In the genomic region with DNA sequence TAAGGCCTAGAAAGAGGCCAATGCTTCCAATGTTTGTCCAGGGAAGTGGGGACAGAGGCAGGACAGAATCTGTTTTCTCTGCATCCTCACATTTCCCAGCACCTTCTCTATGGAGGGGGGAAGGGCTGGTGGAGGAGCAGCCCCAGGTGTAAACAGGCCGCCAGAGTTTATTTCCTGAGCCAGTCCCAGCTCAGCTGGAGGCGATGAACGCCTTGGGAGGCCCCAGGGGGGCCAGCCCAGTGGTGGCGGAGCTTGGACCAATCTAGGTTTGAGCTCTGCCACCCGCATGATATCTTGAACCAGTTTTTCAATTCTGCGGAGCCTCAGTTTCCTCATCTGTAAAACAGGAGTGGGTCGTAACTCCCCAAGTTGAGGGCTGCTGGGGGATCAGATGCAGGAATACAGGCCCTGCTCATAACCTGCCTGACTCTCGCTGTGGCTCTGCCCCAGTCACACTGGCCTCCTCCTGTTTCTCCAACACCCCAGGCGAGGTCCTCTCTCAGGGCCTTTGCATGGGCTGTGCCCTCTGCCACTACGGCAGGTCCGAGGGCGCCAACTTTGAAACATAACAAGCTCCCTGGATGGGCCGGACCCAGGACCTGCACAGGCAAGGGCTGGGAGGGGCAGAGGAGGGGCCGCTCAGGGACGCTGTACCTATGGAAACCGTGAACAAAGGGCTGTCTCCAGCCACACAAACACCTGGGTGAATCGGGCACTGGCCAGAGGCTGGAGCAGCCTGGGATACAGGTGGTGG, we compare ENCODE assay signal across 1 cellular context.
A peak's percentile ranks its signal among the peaks of the same experiment; 100 is the strongest.
TF ChIP-seq lines count a peak whose summit lies in the region.

No MANE protein-coding gene starts in this region.

TF ChIP-seq in HepG2, 621 proteins besides CTCF, POLR2A, EP300 and RAD21 (continued from another document and continues in another):
- TF ChIP-seq, protein P1, sequence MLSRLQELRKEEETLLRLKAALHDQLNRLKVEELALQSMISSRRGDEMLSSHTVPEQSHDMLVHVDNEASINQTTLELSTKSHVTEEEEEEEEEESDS (CRISPR knock-in tag; IDR thresholded peaks at IDR 0.05; ENCODE audit: borderline replicate concordance) = no peak
- TF ChIP-seq HIVEP1 (CRISPR knock-in tag; IDR thresholded peaks at IDR 0.05) (0 out of 2 replicates have a peak, but pooled peaks have one; percentile 15), ZNF792 (CRISPR knock-in tag; IDR thresholded peaks at IDR 0.05) (no peak), ZNF556 (CRISPR knock-in tag; IDR thresholded peaks at IDR 0.05; ENCODE audit: borderline replicate concordance) (no peak), SMC3 (IDR thresholded peaks at IDR 0.05; ENCODE audit: low read length) (no peak), RFX1 (IDR thresholded peaks at IDR 0.05) (peak; percentile 50; the same call in 1 of the 2 replicates), NR1H2 (CRISPR knock-in tag; IDR thresholded peaks at IDR 0.05; ENCODE audit: borderline replicate concordance, low read depth) (no peak), LCORL (IDR thresholded peaks at IDR 0.05) (no peak), LCORL (CRISPR knock-in tag; IDR thresholded peaks at IDR 0.05) (no peak), KDM1A (CRISPR knock-in tag; IDR thresholded peaks at IDR 0.05) (no peak), HNF4A (CRISPR knock-in tag; IDR thresholded peaks at IDR 0.05) (no peak), PAWR (CRISPR knock-in tag; IDR thresholded peaks at IDR 0.05; ENCODE audit: borderline replicate concordance) (no peak), SIN3B (IDR thresholded peaks at IDR 0.05; ENCODE audit: low read length) (peak; percentile 59; the same call in 1 of the 2 replicates), AHR (CRISPR knock-in tag; IDR thresholded peaks at IDR 0.05) (no peak), SOX6 (IDR thresholded peaks at IDR 0.05) (no peak), SOX6 (CRISPR knock-in tag; IDR thresholded peaks at IDR 0.05) (peak; percentile 35; the same call in 1 of the 2 replicates), MAFK (conservative IDR thresholded peaks at IDR 0.05 in 1 of 2, IDR thresholded peaks at IDR 0.05 in 1 of 2; ENCODE audit: low read length in 2 of 2) (no peak), POLR2AphosphoS5 (IDR thresholded peaks at IDR 0.05; ENCODE audit: low read depth, low read length) (no peak)
- TF ChIP-seq, protein P2, sequence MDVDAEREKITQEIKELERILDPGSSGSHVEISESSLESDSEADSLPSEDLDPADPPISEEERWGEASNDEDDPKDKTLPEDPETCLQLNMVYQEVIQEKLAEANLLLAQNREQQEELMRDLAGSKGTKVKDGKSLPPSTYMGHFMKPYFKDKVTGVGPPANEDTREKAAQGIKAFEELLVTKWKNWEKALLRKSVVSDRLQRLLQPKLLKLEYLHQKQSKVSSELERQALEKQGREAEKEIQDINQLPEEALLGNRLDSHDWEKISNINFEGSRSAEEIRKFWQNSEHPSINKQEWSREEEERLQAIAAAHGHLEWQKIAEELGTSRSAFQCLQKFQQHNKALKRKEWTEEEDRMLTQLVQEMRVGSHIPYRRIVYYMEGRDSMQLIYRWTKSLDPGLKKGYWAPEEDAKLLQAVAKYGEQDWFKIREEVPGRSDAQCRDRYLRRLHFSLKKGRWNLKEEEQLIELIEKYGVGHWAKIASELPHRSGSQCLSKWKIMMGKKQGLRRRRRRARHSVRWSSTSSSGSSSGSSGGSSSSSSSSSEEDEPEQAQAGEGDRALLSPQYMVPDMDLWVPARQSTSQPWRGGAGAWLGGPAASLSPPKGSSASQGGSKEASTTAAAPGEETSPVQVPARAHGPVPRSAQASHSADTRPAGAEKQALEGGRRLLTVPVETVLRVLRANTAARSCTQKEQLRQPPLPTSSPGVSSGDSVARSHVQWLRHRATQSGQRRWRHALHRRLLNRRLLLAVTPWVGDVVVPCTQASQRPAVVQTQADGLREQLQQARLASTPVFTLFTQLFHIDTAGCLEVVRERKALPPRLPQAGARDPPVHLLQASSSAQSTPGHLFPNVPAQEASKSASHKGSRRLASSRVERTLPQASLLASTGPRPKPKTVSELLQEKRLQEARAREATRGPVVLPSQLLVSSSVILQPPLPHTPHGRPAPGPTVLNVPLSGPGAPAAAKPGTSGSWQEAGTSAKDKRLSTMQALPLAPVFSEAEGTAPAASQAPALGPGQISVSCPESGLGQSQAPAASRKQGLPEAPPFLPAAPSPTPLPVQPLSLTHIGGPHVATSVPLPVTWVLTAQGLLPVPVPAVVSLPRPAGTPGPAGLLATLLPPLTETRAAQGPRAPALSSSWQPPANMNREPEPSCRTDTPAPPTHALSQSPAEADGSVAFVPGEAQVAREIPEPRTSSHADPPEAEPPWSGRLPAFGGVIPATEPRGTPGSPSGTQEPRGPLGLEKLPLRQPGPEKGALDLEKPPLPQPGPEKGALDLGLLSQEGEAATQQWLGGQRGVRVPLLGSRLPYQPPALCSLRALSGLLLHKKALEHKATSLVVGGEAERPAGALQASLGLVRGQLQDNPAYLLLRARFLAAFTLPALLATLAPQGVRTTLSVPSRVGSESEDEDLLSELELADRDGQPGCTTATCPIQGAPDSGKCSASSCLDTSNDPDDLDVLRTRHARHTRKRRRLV (CRISPR knock-in tag; IDR thresholded peaks at IDR 0.05) = no peak
- TF ChIP-seq, protein P3, sequence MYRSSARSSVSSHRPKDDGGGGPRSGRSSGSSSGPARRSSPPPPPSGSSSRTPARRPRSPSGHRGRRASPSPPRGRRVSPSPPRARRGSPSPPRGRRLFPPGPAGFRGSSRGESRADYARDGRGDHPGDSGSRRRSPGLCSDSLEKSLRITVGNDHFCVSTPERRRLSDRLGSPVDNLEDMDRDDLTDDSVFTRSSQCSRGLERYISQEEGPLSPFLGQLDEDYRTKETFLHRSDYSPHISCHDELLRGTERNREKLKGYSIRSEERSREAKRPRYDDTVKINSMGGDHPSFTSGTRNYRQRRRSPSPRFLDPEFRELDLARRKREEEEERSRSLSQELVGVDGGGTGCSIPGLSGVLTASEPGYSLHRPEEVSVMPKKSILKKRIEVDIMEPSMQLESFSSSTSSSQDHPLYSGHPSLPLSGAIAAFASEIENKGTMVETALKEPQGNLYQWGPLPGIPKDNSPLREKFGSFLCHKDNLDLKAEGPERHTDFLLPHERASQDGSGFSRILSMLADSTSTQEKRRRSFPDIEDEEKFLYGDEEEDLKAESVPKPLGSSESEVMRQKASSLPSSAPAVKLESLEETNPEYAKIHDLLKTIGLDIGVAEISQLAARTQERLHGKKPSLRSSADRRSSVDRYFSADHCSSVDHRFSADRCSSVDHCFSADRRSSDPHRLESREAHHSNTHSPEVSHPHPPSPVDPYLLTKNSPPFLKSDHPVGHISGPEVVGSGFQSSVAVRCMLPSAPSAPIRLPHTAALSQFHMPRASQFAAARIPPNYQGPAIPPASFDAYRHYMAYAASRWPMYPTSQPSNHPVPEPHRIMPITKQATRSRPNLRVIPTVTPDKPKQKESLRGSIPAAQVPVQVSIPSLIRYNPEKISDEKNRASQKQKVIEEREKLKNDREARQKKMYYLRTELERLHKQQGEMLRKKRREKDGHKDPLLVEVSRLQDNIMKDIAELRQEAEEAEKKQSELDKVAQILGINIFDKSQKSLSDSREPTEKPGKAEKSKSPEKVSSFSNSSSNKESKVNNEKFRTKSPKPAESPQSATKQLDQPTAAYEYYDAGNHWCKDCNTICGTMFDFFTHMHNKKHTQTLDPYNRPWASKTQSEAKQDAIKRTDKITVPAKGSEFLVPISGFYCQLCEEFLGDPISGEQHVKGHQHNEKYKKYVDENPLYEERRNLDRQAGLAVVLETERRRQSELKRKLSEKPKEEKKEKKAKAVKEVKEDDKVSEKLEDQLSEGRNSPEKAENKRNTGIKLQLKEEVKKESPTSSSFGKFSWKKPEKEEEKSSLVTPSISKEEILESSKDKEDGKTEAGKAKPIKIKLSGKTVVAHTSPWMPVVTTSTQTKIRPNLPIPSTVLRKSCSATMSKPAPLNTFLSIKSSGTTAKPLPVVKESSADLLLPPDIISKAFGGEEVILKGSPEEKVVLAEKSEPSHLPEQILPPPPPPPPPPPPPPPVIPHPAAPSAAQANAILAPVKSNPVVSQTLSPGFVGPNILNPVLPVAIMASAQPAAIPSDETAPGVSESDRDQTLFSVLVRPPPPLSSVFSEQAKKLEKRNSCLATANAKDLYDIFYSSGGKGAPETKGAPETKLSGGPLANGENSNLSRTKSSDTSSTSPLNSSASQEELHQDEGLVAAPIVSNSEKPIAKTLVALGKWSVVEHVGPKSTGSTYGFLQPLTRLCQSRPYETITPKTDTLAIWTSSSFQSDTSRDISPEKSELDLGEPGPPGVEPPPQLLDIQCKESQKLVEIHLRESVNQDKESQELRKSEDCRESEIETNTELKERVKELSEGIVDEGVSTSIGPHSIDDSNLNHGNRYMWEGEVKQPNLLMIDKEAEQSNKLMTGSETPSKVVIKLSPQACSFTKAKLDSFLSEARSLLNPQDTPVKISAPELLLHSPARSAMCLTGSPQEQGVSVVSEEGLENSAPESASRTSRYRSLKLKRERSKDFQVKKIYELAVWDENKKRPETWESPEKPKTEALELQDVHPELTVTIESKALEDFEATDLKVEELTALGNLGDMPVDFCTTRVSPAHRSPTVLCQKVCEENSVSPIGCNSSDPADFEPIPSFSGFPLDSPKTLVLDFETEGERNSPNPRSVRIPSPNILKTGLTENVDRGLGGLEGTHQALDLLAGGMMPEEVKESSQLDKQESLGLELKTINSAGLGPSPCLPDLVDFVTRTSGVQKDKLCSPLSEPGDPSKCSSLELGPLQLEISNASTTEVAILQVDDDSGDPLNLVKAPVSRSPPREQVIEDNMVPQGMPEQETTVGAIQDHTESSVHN (CRISPR knock-in tag; IDR thresholded peaks at IDR 0.05) = no peak
- TF ChIP-seq, protein P4, sequence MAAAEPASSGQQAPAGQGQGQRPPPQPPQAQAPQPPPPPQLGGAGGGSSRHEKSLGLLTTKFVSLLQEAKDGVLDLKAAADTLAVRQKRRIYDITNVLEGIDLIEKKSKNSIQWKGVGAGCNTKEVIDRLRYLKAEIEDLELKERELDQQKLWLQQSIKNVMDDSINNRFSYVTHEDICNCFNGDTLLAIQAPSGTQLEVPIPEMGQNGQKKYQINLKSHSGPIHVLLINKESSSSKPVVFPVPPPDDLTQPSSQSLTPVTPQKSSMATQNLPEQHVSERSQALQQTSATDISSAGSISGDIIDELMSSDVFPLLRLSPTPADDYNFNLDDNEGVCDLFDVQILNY (CRISPR knock-in tag; conservative IDR thresholded peaks at IDR 0.05) = peak; percentile 66; the same call in 1 of the 2 replicates
- TF ChIP-seq, protein P5, sequence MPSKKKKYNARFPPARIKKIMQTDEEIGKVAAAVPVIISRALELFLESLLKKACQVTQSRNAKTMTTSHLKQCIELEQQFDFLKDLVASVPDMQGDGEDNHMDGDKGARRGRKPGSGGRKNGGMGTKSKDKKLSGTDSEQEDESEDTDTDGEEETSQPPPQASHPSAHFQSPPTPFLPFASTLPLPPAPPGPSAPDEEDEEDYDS (CRISPR knock-in tag; IDR thresholded peaks at IDR 0.05) = no peak
- TF ChIP-seq, protein P6, sequence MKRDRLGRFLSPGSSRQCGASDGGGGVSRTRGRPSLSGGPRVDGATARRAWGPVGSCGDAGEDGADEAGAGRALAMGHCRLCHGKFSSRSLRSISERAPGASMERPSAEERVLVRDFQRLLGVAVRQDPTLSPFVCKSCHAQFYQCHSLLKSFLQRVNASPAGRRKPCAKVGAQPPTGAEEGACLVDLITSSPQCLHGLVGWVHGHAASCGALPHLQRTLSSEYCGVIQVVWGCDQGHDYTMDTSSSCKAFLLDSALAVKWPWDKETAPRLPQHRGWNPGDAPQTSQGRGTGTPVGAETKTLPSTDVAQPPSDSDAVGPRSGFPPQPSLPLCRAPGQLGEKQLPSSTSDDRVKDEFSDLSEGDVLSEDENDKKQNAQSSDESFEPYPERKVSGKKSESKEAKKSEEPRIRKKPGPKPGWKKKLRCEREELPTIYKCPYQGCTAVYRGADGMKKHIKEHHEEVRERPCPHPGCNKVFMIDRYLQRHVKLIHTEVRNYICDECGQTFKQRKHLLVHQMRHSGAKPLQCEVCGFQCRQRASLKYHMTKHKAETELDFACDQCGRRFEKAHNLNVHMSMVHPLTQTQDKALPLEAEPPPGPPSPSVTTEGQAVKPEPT (CRISPR knock-in tag; IDR thresholded peaks at IDR 0.05; ENCODE audit: low read depth) = no peak
- TF ChIP-seq, protein P7, sequence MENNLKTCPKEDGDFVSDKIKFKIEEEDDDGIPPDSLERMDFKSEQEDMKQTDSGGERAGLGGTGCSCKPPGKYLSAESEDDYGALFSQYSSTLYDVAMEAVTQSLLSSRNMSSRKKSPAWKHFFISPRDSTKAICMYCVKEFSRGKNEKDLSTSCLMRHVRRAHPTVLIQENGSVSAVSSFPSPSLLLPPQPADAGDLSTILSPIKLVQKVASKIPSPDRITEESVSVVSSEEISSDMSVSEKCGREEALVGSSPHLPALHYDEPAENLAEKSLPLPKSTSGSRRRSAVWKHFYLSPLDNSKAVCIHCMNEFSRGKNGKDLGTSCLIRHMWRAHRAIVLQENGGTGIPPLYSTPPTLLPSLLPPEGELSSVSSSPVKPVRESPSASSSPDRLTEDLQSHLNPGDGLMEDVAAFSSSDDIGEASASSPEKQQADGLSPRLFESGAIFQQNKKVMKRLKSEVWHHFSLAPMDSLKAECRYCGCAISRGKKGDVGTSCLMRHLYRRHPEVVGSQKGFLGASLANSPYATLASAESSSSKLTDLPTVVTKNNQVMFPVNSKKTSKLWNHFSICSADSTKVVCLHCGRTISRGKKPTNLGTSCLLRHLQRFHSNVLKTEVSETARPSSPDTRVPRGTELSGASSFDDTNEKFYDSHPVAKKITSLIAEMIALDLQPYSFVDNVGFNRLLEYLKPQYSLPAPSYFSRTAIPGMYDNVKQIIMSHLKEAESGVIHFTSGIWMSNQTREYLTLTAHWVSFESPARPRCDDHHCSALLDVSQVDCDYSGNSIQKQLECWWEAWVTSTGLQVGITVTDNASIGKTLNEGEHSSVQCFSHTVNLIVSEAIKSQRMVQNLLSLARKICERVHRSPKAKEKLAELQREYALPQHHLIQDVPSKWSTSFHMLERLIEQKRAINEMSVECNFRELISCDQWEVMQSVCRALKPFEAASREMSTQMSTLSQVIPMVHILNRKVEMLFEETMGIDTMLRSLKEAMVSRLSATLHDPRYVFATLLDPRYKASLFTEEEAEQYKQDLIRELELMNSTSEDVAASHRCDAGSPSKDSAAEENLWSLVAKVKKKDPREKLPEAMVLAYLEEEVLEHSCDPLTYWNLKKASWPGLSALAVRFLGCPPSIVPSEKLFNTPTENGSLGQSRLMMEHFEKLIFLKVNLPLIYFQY (CRISPR knock-in tag; IDR thresholded peaks at IDR 0.05; ENCODE audit: borderline replicate concordance) = no peak
- TF ChIP-seq, protein P8, sequence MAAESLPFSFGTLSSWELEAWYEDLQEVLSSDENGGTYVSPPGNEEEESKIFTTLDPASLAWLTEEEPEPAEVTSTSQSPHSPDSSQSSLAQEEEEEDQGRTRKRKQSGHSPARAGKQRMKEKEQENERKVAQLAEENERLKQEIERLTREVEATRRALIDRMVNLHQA (CRISPR knock-in tag; IDR thresholded peaks at IDR 0.05) = no peak
- TF ChIP-seq, protein P9, sequence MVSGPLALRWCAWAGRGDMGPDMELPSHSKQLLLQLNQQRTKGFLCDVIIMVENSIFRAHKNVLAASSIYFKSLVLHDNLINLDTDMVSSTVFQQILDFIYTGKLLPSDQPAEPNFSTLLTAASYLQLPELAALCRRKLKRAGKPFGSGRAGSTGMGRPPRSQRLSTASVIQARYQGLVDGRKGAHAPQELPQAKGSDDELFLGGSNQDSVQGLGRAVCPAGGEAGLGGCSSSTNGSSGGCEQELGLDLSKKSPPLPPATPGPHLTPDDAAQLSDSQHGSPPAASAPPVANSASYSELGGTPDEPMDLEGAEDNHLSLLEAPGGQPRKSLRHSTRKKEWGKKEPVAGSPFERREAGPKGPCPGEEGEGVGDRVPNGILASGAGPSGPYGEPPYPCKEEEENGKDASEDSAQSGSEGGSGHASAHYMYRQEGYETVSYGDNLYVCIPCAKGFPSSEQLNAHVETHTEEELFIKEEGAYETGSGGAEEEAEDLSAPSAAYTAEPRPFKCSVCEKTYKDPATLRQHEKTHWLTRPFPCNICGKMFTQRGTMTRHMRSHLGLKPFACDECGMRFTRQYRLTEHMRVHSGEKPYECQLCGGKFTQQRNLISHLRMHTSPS (CRISPR knock-in tag; IDR thresholded peaks at IDR 0.05; ENCODE audit: low read depth) = no peak
